Comparison of ENCODE assay signal across 7 cellular contexts in the genomic region with DNA sequence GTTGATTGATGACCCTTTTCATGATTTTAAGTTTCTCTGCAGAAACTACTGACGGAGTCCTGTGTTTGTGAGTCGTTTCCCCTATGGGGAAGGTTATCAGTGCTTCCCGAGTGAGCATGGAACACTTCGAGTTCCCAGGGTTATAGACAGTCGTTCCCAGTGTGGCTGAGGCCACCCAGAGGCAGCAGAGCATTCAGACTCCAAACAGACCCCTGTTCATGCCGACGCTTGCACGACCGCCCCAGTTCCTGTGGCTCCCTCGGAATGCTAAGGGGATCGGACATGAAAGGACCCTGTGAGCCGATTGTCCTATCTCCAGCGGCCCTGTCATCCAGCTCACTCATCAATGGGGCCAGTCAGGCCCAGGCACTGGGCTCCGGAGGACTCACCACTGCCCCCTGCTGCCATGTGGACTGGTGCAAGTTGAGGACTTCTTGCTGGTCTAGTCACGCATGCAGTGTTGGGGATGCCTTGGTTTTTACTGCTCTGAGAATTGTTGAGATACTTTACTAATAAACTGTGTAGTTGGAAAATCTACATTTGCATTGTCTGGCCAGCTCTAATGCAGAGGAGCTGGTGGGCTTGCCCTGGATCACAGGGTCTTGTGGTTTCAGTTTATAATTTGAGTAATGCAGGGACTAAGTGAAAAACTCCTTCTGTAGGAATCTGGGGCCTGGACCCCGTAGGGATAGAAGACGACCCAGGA. TPM values are rescaled to one million over a fixed set of nuclear protein-coding genes. Genes with fewer than 3 reads are reported as not detected.
DNase-seq lines count a peak whose midpoint lies in the region; ATAC-seq and TF ChIP-seq lines count a peak whose summit lies in the region.

No MANE protein-coding gene starts in this region.

- ATAC-seq in GM21381 (IDR thresholded peaks at IDR 0.05; ENCODE audit: unreplicated experiment) = no peak

- peak; percentile 85 for DNase-seq in GM10266 (ENCODE audit: extremely low spot score)
- DNase-seq in M059J (ENCODE audit: low read depth) = peak; percentile 54
- DNase-seq in activated CD4-positive, CD25-positive, alpha-beta regulatory T cell treated with anti-CD3 and anti-CD28 coated beads, Interleukin-2, amount 50 U/mL, for 72 hours = peak; percentile 83
- peak; percentile 61 for DNase-seq in central memory CD4-positive, alpha-beta T cell
- peak; percentile 73 for DNase-seq in kidney tubule cell (ENCODE audit: low spot score)
- peak; percentile 67 for DNase-seq in stimulated activated CD4-positive, alpha-beta T cell treated with anti-CD3 and anti-CD28 coated beads, Interleukin-2, amount 100 ng/mL, for 4 hours (ENCODE audit: low read depth)

- TF ChIP-seq CTCF in GM10266 (IDR thresholded peaks at IDR 0.05; ENCODE audit: control insufficient read depth, insufficient read depth, low read depth, missing control alignments) = peak; percentile 82

RNA-seq across cellular contexts. Expression of a gene that starts 3.1 kb away (rescaled TPM):
- total RNA-seq in M059J (2014; rRNA removed; shearing (Covaris generic)) = 2,167 and 2,261 TPM in 2 replicates

RNA-seq across cellular contexts. Expression of a gene that starts 18.2 kb away (rescaled TPM):
- 0.32 and 3.1 TPM in 2 replicates for total RNA-seq in M059J (2014; rRNA removed; shearing (Covaris generic))

RNA-seq across cellular contexts. Expression of a gene that starts 49.2 kb away (rescaled TPM):
- 69.6 and 77.5 TPM in 2 replicates for total RNA-seq in M059J (2014; rRNA removed; shearing (Covaris generic))

RNA-seq across cellular contexts. Expression of a gene that starts 56.1 kb away (rescaled TPM):
- 0.79 TPM in 1 of 2 replicates, not detected in the other for total RNA-seq in M059J (2014; rRNA removed; shearing (Covaris generic))
